Comparison of ENCODE assay signal across 8 cellular contexts in genomic region chr7:117872565-117873055, GRCh38. TPM values are rescaled to one million over a fixed set of nuclear protein-coding genes. Genes with fewer than 3 reads are reported as not detected.
A peak's percentile ranks its signal among the peaks of the same experiment; 100 is the strongest.
DNase-seq lines count a peak whose midpoint lies in the region; ATAC-seq and TF ChIP-seq lines count a peak whose summit lies in the region.

No MANE protein-coding gene starts in this region.

- H3K4me1 Mint-ChIP-seq in activated CD8-positive, alpha-beta T cell treated with anti-CD3 and anti-CD28 coated beads, Interleukin-2, amount 10 ng/mL, durations not matched to agents 7 days and 5 days (ENCODE audit: low read depth), result peaks cover 10% of the 10 kb centered on the region
- peaks cover 12% of the 10 kb centered on the region for H3K4me1 Mint-ChIP-seq in activated CD8-positive, alpha-beta T cell treated with anti-CD3 and anti-CD28 coated beads for 36 hours (ENCODE audit: low read depth)
- H3K4me1 Mint-ChIP-seq in activated T-helper 17 cell treated with anti-CD3 and anti-CD28 coated beads, Interleukin-2, amount 50 U/mL, for 72 hours, result peaks cover 16% of the 10 kb centered on the region

- no peak overlapping the region for H3K27ac Mint-ChIP-seq in activated CD8-positive, alpha-beta T cell treated with anti-CD3 and anti-CD28 coated beads, Interleukin-2, amount 10 ng/mL, durations not matched to agents 7 days and 5 days
- no peak overlapping the region for H3K27ac Mint-ChIP-seq in activated CD8-positive, alpha-beta T cell treated with anti-CD3 and anti-CD28 coated beads for 36 hours
- H3K27ac Mint-ChIP-seq in activated T-helper 17 cell treated with anti-CD3 and anti-CD28 coated beads, Interleukin-2, amount 50 U/mL, for 72 hours, result no peak overlapping the region

- peak overlapping the region; percentile 28 for H3K4me3 Mint-ChIP-seq in activated CD8-positive, alpha-beta T cell treated with anti-CD3 and anti-CD28 coated beads, Interleukin-2, amount 10 ng/mL, durations not matched to agents 7 days and 5 days
- no peak overlapping the region for H3K4me3 Mint-ChIP-seq in activated CD8-positive, alpha-beta T cell treated with anti-CD3 and anti-CD28 coated beads for 36 hours
- H3K4me3 Mint-ChIP-seq in activated T-helper 17 cell treated with anti-CD3 and anti-CD28 coated beads, Interleukin-2, amount 50 U/mL, for 72 hours, result peak overlapping the region; percentile 29

- no peak for ATAC-seq in activated CD8-positive, alpha-beta T cell treated with anti-CD3 and anti-CD28 coated beads, Interleukin-2, amount 10 ng/mL, durations not matched to agents 7 days and 5 days
- ATAC-seq in activated CD8-positive, alpha-beta T cell treated with anti-CD3 and anti-CD28 coated beads for 36 hours, result no peak
- ATAC-seq in activated T-helper 17 cell treated with anti-CD3 and anti-CD28 coated beads, Interleukin-2, amount 50 U/mL, for 72 hours (replicated peaks), result no peak
- ATAC-seq in left ventricle myocardium superior, result peak; percentile 81
- ATAC-seq in HG02571 (IDR thresholded peaks at IDR 0.05; ENCODE audit: unreplicated experiment), result no peak

- no peaks in the 10 kb centered on the region for H3K36me3 Mint-ChIP-seq in activated CD8-positive, alpha-beta T cell treated with anti-CD3 and anti-CD28 coated beads, Interleukin-2, amount 10 ng/mL, durations not matched to agents 7 days and 5 days (ENCODE audit: low read depth)
- H3K36me3 Mint-ChIP-seq in activated CD8-positive, alpha-beta T cell treated with anti-CD3 and anti-CD28 coated beads for 36 hours (ENCODE audit: low read depth), result no peaks in the 10 kb centered on the region
- H3K36me3 Mint-ChIP-seq in activated T-helper 17 cell treated with anti-CD3 and anti-CD28 coated beads, Interleukin-2, amount 50 U/mL, for 72 hours (ENCODE audit: low read depth), result no peaks in the 10 kb centered on the region

- no peaks in the 10 kb centered on the region for H3K9me3 Mint-ChIP-seq in activated CD8-positive, alpha-beta T cell treated with anti-CD3 and anti-CD28 coated beads, Interleukin-2, amount 10 ng/mL, durations not matched to agents 7 days and 5 days (ENCODE audit: insufficient read depth)
- H3K9me3 Mint-ChIP-seq in activated CD8-positive, alpha-beta T cell treated with anti-CD3 and anti-CD28 coated beads for 36 hours, result no peaks in the 10 kb centered on the region
- H3K9me3 Mint-ChIP-seq in activated T-helper 17 cell treated with anti-CD3 and anti-CD28 coated beads, Interleukin-2, amount 50 U/mL, for 72 hours, result no peaks in the 10 kb centered on the region

- CTCF ChIA-PET in activated CD8-positive, alpha-beta T cell treated with anti-CD3 and anti-CD28 coated beads, Interleukin-2, amount 10 ng/mL, durations not matched to agents 7 days and 5 days (lab: Charles Lee), result no interaction called here
- CTCF ChIA-PET in activated CD8-positive, alpha-beta T cell treated with anti-CD3 and anti-CD28 coated beads for 36 hours (lab: Charles Lee), result no interaction called here

- intact Hi-C loops in activated CD8-positive, alpha-beta T cell treated with anti-CD3 and anti-CD28 coated beads for 36 hours (cut with micrococcal nuclease), result no loop called here
- intact Hi-C loops in left ventricle myocardium superior (cut with micrococcal nuclease), result no loop called here

- H3K27me3 Mint-ChIP-seq in activated CD8-positive, alpha-beta T cell treated with anti-CD3 and anti-CD28 coated beads, Interleukin-2, amount 10 ng/mL, durations not matched to agents 7 days and 5 days (ENCODE audit: low read depth), result peaks cover 34% of the 10 kb centered on the region
- H3K27me3 Mint-ChIP-seq in activated CD8-positive, alpha-beta T cell treated with anti-CD3 and anti-CD28 coated beads for 36 hours, result peaks cover 47% of the 10 kb centered on the region
- peaks cover 32% of the 10 kb centered on the region for H3K27me3 Mint-ChIP-seq in activated T-helper 17 cell treated with anti-CD3 and anti-CD28 coated beads, Interleukin-2, amount 50 U/mL, for 72 hours

- no peak for TF ChIP-seq CTCF in activated CD8-positive, alpha-beta T cell treated with anti-CD3 and anti-CD28 coated beads for 36 hours (IDR thresholded peaks at IDR 0.05)

- POLR2A ChIA-PET in activated CD8-positive, alpha-beta T cell treated with anti-CD3 and anti-CD28 coated beads, Interleukin-2, amount 10 ng/mL, durations not matched to agents 7 days and 5 days (lab: Charles Lee), result no interaction called here
- POLR2A ChIA-PET in activated CD8-positive, alpha-beta T cell treated with anti-CD3 and anti-CD28 coated beads for 36 hours (lab: Charles Lee), result no interaction called here

- no peak for DNase-seq in activated CD8-positive, alpha-beta T cell treated with anti-CD3 and anti-CD28 coated beads, Interleukin-2, amount 10 ng/mL, durations not matched to agents 7 days and 5 days
- DNase-seq in activated CD8-positive, alpha-beta T cell treated with anti-CD3 and anti-CD28 coated beads for 36 hours, result no peak
- DNase-seq in left ventricle myocardium superior (peak; percentile 54), pons (ENCODE audit: low spot score) (peak; percentile 84), germinal center (ENCODE audit: low spot score) (no peak), NCI-H187 treated with DMSO at 0.1 percent for 48 hours (lab: John Stamatoyannopoulos, UW) (no peak)

RNA-seq across cellular contexts. Expression of gene CTTNBP2, which starts 0.6 kb away (rescaled TPM):
- total RNA-seq in activated CD8-positive, alpha-beta T cell treated with anti-CD3 and anti-CD28 coated beads, Interleukin-2, amount 10 ng/mL, durations not matched to agents 7 days and 5 days, result not detected
- not detected for total RNA-seq in activated CD8-positive, alpha-beta T cell treated with anti-CD3 and anti-CD28 coated beads for 36 hours
- total RNA-seq in activated T-helper 17 cell treated with anti-CD3 and anti-CD28 coated beads, Interleukin-2, amount 50 U/mL, for 72 hours, result under 1 TPM in 1 of 2 donors, not detected in 1; 0.40 TPM
- total RNA-seq in left ventricle myocardium superior, result 0.77 TPM

Comparison
In these comparisons a context has a peak if more than half of its experiments do, and no peak if none do; other contexts are left out.
1. DNase-seq: peak in left ventricle myocardium superior (single experiment) and pons (single experiment); none in activated CD8-positive, alpha-beta T cell treated with anti-CD3 and anti-CD28 coated beads, Interleukin-2, amount 10 ng/mL, durations not matched to agents 7 days and 5 days (single experiment), activated CD8-positive, alpha-beta T cell treated with anti-CD3 and anti-CD28 coated beads for 36 hours (single experiment), germinal center (single experiment) and NCI-H187 treated with DMSO at 0.1 percent for 48 hours (single experiment).